Comparison of ENCODE assay signal across 17 cellular contexts in genomic region chr18:48771641-48772380, GRCh38.
DNase-seq lines count a peak whose midpoint lies in the region; ATAC-seq and TF ChIP-seq lines count a peak whose summit lies in the region.
"Had no signal": no experiment of that assay in that cellular context is flagged by ENCODE, and none has a peak within 500 bp of the region (broad histone marks: within the 10 kb centered on the region; RNA-seq: fewer than 3 reads in every experiment).

No MANE protein-coding gene starts in this region.

- H3K9me3 Mint-ChIP-seq in endothelial cell (ENCODE audit: unreplicated experiment): no peaks in the 10 kb centered on the region
- H3K9me3 Mint-ChIP-seq in activated T-helper 1 cell treated with anti-CD3 and anti-CD28 coated beads, Interleukin-12 subunit alpha, Interleukin-12 subunit beta, Interleukin-2, Interleukin-4 antibody, amounts not matched to agents 30 ng/mL and 10 ng/mL and 1 ng/mL, durations not matched to agents 14 hours and 24 hours and 36 hours: no peaks in the 10 kb centered on the region
- H3K9me3 Mint-ChIP-seq: activated naive CD4-positive, alpha-beta T cell treated with anti-CD3 and anti-CD28 coated beads for 36 hours had no signal

- DNase-seq in NCI-H2171 treated with DMSO at 0.1 percent for 48 hours (lab: John Stamatoyannopoulos, UW) (peak; percentile 20), NCI-H2171 (lab: John Stamatoyannopoulos, UW) (no peak), endothelial cell (ENCODE audit: low spot score) (no peak), lower lobe of right lung (peak; percentile 47), thyroid gland (peak; percentile 39 to 60)
- no peak for DNase-seq in activated T-helper 1 cell treated with anti-CD3 and anti-CD28 coated beads, Interleukin-12 subunit alpha, Interleukin-12 subunit beta, Interleukin-2, Interleukin-4 antibody, amounts not matched to agents 30 ng/mL and 10 ng/mL and 1 ng/mL, durations not matched to agents 14 hours and 24 hours and 36 hours (ENCODE audit: low spot score)
- DNase-seq: 8988T; activated CD8-positive, alpha-beta memory T cell treated with anti-CD3 and anti-CD28 coated beads for 24 hours; activated naive CD4-positive, alpha-beta T cell treated with anti-CD3 and anti-CD28 coated beads for 36 hours; cerebellar nuclear complex; COR-L47; Karpas-422; naive B cell; RPMI8226 had no signal

- intact Hi-C loops in lower lobe of right lung (cut with DNase I): no loop called here
- intact Hi-C loops in thyroid gland (cut with DNase I): loop anchor here (10.0 kb wide), 1 partner anchor 403 kb away; no protein-coding TSS in a partner anchor
- intact Hi-C loops in activated T-helper 1 cell treated with anti-CD3 and anti-CD28 coated beads, Interleukin-12 subunit alpha, Interleukin-12 subunit beta, Interleukin-2, Interleukin-4 antibody, amounts not matched to agents 30 ng/mL and 10 ng/mL and 1 ng/mL, durations not matched to agents 14 hours and 24 hours and 36 hours (cut with micrococcal nuclease): loop anchor here (10.0 kb wide), 2 partner anchors 403 to 673 kb away; no protein-coding TSS in a partner anchor

- H3K4me3 ChIP-seq in lower lobe of right lung: no peak overlapping the region
- no peak overlapping the region for H3K4me3 ChIP-seq in thyroid gland (replicated peaks in 1 of 3)
- H3K4me3 ChIP-seq: upper lobe of left lung had no signal

- H3K4me3 Mint-ChIP-seq in endothelial cell (ENCODE audit: unreplicated experiment): peak overlapping the region; percentile 65
- H3K4me3 Mint-ChIP-seq in activated T-helper 1 cell treated with anti-CD3 and anti-CD28 coated beads, Interleukin-12 subunit alpha, Interleukin-12 subunit beta, Interleukin-2, Interleukin-4 antibody, amounts not matched to agents 30 ng/mL and 10 ng/mL and 1 ng/mL, durations not matched to agents 14 hours and 24 hours and 36 hours: no peak overlapping the region
- H3K4me3 Mint-ChIP-seq: activated naive CD4-positive, alpha-beta T cell treated with anti-CD3 and anti-CD28 coated beads for 36 hours; naive B cell had no signal

- WGBS in thyroid gland, 2 donors: 60 to 84% methylated on average over 7 to 21 of the region's 23 CpGs

- H3K4me1 ChIP-seq in lower lobe of right lung: peaks cover 5% of the 10 kb centered on the region
- H3K4me1 ChIP-seq in thyroid gland: peaks cover 5 to 11% of the 10 kb centered on the region in 2 donors

- no peaks in the 10 kb centered on the region for H3K27me3 ChIP-seq in lower lobe of right lung (ENCODE audit: low read depth)
- H3K27me3 ChIP-seq in thyroid gland: no peaks in the 10 kb centered on the region
- H3K27me3 ChIP-seq: upper lobe of left lung had no signal

- H3K4me1 Mint-ChIP-seq in endothelial cell (ENCODE audit: unreplicated experiment): peaks cover 18% of the 10 kb centered on the region
- H3K4me1 Mint-ChIP-seq in activated T-helper 1 cell treated with anti-CD3 and anti-CD28 coated beads, Interleukin-12 subunit alpha, Interleukin-12 subunit beta, Interleukin-2, Interleukin-4 antibody, amounts not matched to agents 30 ng/mL and 10 ng/mL and 1 ng/mL, durations not matched to agents 14 hours and 24 hours and 36 hours (ENCODE audit: low read depth): no peaks in the 10 kb centered on the region

- peak; percentile 48 to 71 for ATAC-seq in lower lobe of right lung
- ATAC-seq in GM21717 (IDR thresholded peaks at IDR 0.05; ENCODE audit: unreplicated experiment): no peak
- ATAC-seq in GM18909 (IDR thresholded peaks at IDR 0.05; ENCODE audit: poor library complexity, unreplicated experiment): no peak

- TF ChIP-seq CTCF in endothelial cell (IDR thresholded peaks at IDR 0.05; ENCODE audit: unreplicated experiment): no peak
- TF ChIP-seq CTCF in lower lobe of right lung (IDR thresholded peaks at IDR 0.05): no peak
- no peak for TF ChIP-seq CTCF in thyroid gland (IDR thresholded peaks at IDR 0.05)

- no peak overlapping the region for H3K27ac Mint-ChIP-seq in endothelial cell (ENCODE audit: unreplicated experiment)
- no peak overlapping the region for H3K27ac Mint-ChIP-seq in activated T-helper 1 cell treated with anti-CD3 and anti-CD28 coated beads, Interleukin-12 subunit alpha, Interleukin-12 subunit beta, Interleukin-2, Interleukin-4 antibody, amounts not matched to agents 30 ng/mL and 10 ng/mL and 1 ng/mL, durations not matched to agents 14 hours and 24 hours and 36 hours
- H3K27ac Mint-ChIP-seq: activated naive CD4-positive, alpha-beta T cell treated with anti-CD3 and anti-CD28 coated beads for 36 hours had no signal

- H3K9me3 ChIP-seq in lower lobe of right lung (no peaks in the 10 kb centered on the region), thyroid gland (no peaks in the 10 kb centered on the region)
- H3K9me3 ChIP-seq: upper lobe of left lung had no signal

- TF ChIP-seq POLR2A in thyroid gland (IDR thresholded peaks at IDR 0.05): no peak

- peaks cover 4% of the 10 kb centered on the region for H3K36me3 ChIP-seq in lower lobe of right lung
- no peaks in the 10 kb centered on the region for H3K36me3 ChIP-seq in thyroid gland

- H3K27ac ChIP-seq in lower lobe of right lung (peak overlapping the region; percentile 31), thyroid gland (peak overlapping the region in 1 of 3 donors; percentile 7)

- H3K27me3 Mint-ChIP-seq in endothelial cell (ENCODE audit: unreplicated experiment): peaks cover 4% of the 10 kb centered on the region
- peaks cover 6% of the 10 kb centered on the region for H3K27me3 Mint-ChIP-seq in activated T-helper 1 cell treated with anti-CD3 and anti-CD28 coated beads, Interleukin-12 subunit alpha, Interleukin-12 subunit beta, Interleukin-2, Interleukin-4 antibody, amounts not matched to agents 30 ng/mL and 10 ng/mL and 1 ng/mL, durations not matched to agents 14 hours and 24 hours and 36 hours (ENCODE audit: insufficient read depth)

- peaks cover 24% of the 10 kb centered on the region for H3K36me3 Mint-ChIP-seq in endothelial cell (ENCODE audit: low read depth, unreplicated experiment)
- H3K36me3 Mint-ChIP-seq in activated T-helper 1 cell treated with anti-CD3 and anti-CD28 coated beads, Interleukin-12 subunit alpha, Interleukin-12 subunit beta, Interleukin-2, Interleukin-4 antibody, amounts not matched to agents 30 ng/mL and 10 ng/mL and 1 ng/mL, durations not matched to agents 14 hours and 24 hours and 36 hours (ENCODE audit: low read depth): no peaks in the 10 kb centered on the region

Comparison
In these comparisons a context has a peak if more than half of its experiments do, and no peak if none do; other contexts are left out.
1. DNase-seq: peak in NCI-H2171 treated with DMSO at 0.1 percent for 48 hours (single experiment), lower lobe of right lung (single experiment) and thyroid gland (2 of 2); none in NCI-H2171 (single experiment), endothelial cell (single experiment) and activated T-helper 1 cell treated with anti-CD3 and anti-CD28 coated beads, Interleukin-12 subunit alpha, Interleukin-12 subunit beta, Interleukin-2, Interleukin-4 antibody, amounts not matched to agents 30 ng/mL and 10 ng/mL and 1 ng/mL, durations not matched to agents 14 hours and 24 hours and 36 hours (single experiment).
2. ATAC-seq: peak in lower lobe of right lung (2 of 2); none in GM21717 (single experiment) and GM18909 (single experiment).